In genomic region chr9:136886610-136887597, GRCh38 we compare ENCODE assay signal across 8 cellular contexts. TPM values are rescaled to one million over a fixed set of nuclear protein-coding genes. Genes with fewer than 3 reads are reported as not detected.
DNase-seq lines count a peak whose midpoint lies in the region; ATAC-seq and TF ChIP-seq lines count a peak whose summit lies in the region.

No MANE protein-coding gene starts in this region.

- H3K27me3 ChIP-seq in effector memory CD4-positive, alpha-beta T cell (replicated peaks; ENCODE audit: control insufficient read depth, insufficient read depth, low read length, poor library complexity, severe bottlenecking), result no peaks in the 10 kb centered on the region
- no peaks in the 10 kb centered on the region for H3K27me3 ChIP-seq in tibial nerve

- peak overlapping the region; percentile 67 for H3K4me3 ChIP-seq in effector memory CD4-positive, alpha-beta T cell (ENCODE audit: insufficient read depth, low read depth, low read length, poor library complexity, severe bottlenecking)
- H3K4me3 ChIP-seq in tibial nerve, result peak overlapping the region; percentile 74 to 99 (median 82)

- H3K36me3 ChIP-seq in effector memory CD4-positive, alpha-beta T cell (ENCODE audit: control insufficient read depth, insufficient read depth, low read length), result peaks cover 7% of the 10 kb centered on the region
- H3K36me3 ChIP-seq in tibial nerve, result peaks cover 0 to 18% (median 0%) of the 10 kb centered on the region in 3 donors

- H3K27ac ChIP-seq in effector memory CD4-positive, alpha-beta T cell (ENCODE audit: insufficient read depth, low read length, poor library complexity, severe bottlenecking), result peak overlapping the region; percentile 95
- peak overlapping the region; percentile 62 to 90 (median 86) for H3K27ac ChIP-seq in tibial nerve

- no peak for TF ChIP-seq POLR2A in tibial nerve (IDR thresholded peaks at IDR 0.05)

- TF ChIP-seq EP300 in tibial nerve (IDR thresholded peaks at IDR 0.05), result no peak

- TF ChIP-seq CTCF in tibial nerve (IDR thresholded peaks at IDR 0.05), result no peak

- WGBS in tibial nerve, 2 donors, result 1 to 3% methylated on average over 18 to 24 of the region's 76 CpGs

- H3K4me1 ChIP-seq in effector memory CD4-positive, alpha-beta T cell (ENCODE audit: control insufficient read depth, insufficient read depth, low read length, poor library complexity, severe bottlenecking), result peaks cover 35% of the 10 kb centered on the region
- peaks cover 0 to 32% (median 23%) of the 10 kb centered on the region in 4 donors for H3K4me1 ChIP-seq in tibial nerve

- peak; percentile 69 for DNase-seq in D341Med (ENCODE audit: low spot score)
- DNase-seq in GM19240 (ENCODE audit: insufficient read length, low spot score), result peak; percentile 77
- peak; percentile 43 for DNase-seq in UCSD-AML1 (lab: John Stamatoyannopoulos, UW; ENCODE audit: unreplicated experiment)
- peak in 2 of 3 donors; percentile 75 for DNase-seq in effector memory CD4-positive, alpha-beta T cell
- peak; percentile 60 for DNase-seq in midbrain (lab: John Stamatoyannopoulos, UW)
- no peak for DNase-seq in tibial nerve (ENCODE audit: low spot score in 2 of 2)
- no peak for DNase-seq in HT-29 (ENCODE audit: low spot score)

- H3K9me3 ChIP-seq in effector memory CD4-positive, alpha-beta T cell (ENCODE audit: control insufficient read depth, low read length), result no peaks in the 10 kb centered on the region
- no peaks in the 10 kb centered on the region for H3K9me3 ChIP-seq in tibial nerve

- ATAC-seq in HG03378 (IDR thresholded peaks at IDR 0.05; ENCODE audit: unreplicated experiment), result peak; percentile 21

RNA-seq across cellular contexts. Expression of gene TRAF2, which starts 0.6 kb away (rescaled TPM):
- 10 to 100 TPM in 3 of 4 donors, 1 to 10 TPM in 1; 5.0 to 10.8 (median 10.6) TPM for total RNA-seq in tibial nerve
- total RNA-seq in HT-29 (2014; rRNA removed; shearing (Covaris generic)), result 36.4 and 36.7 TPM in 2 replicates

RNA-seq across cellular contexts. Expression of gene EDF1, which starts 20.8 kb away (rescaled TPM):
- total RNA-seq in tibial nerve, result 100 to 1,000 TPM; 251 to 337 (median 266) TPM
- 428 and 484 TPM in 2 replicates for total RNA-seq in HT-29 (2014; rRNA removed; shearing (Covaris generic))

RNA-seq across cellular contexts. Expression of gene MAMDC4, which starts 34.8 kb away (rescaled TPM):
- 1 to 10 TPM; 1.5 to 8.1 (median 4.4) TPM for total RNA-seq in tibial nerve
- 14.9 and 29.8 TPM in 2 replicates for total RNA-seq in HT-29 (2014; rRNA removed; shearing (Covaris generic))

RNA-seq across cellular contexts. Expression of gene PHPT1, which starts 37.7 kb away (rescaled TPM):
- total RNA-seq in tibial nerve, result 10 to 100 TPM; 42.6 to 71.0 (median 66.7) TPM
- total RNA-seq in HT-29 (2014; rRNA removed; shearing (Covaris generic)), result 230 and 232 TPM in 2 replicates

RNA-seq across cellular contexts. Expression of gene AJM1, which starts 44.6 kb away (rescaled TPM):
- total RNA-seq in tibial nerve, result 1 to 10 TPM; 2.0 to 3.9 (median 3.7) TPM
- total RNA-seq in HT-29 (2014; rRNA removed; shearing (Covaris generic)), result 9.0 and 9.4 TPM in 2 replicates

Comparison
In these comparisons a context has a peak if more than half of its experiments do, and no peak if none do; other contexts are left out.
1. DNase-seq: peak in D341Med (single experiment), GM19240 (single experiment), UCSD-AML1 (single experiment), effector memory CD4-positive, alpha-beta T cell (2 of 3) and midbrain (single experiment); none in tibial nerve (0 of 2) and HT-29 (single experiment).